8 cellular contexts compared by ENCODE assay signal in genomic region chr16:67720236-67720635, GRCh38. TPM values are rescaled to one million over a fixed set of nuclear protein-coding genes. Genes with fewer than 3 reads are reported as not detected.
DNase-seq lines count a peak whose midpoint lies in the region; ATAC-seq and TF ChIP-seq lines count a peak whose summit lies in the region.

No MANE protein-coding gene starts in this region.

- H3K4me3 ChIP-seq in RWPE2 (ENCODE audit: severe bottlenecking) (no peak overlapping the region), esophagus squamous epithelium (peak overlapping the region in 2 of 4 donors; percentile 87 to 96), prostate gland (no peak overlapping the region)

- no peaks in the 10 kb centered on the region for H3K27me3 ChIP-seq in RWPE2 (ENCODE audit: insufficient read depth, poor library complexity, severe bottlenecking)
- H3K27me3 ChIP-seq in esophagus squamous epithelium: no peaks in the 10 kb centered on the region
- H3K27me3 ChIP-seq in prostate gland (replicated peaks; ENCODE audit: insufficient read depth): no peaks in the 10 kb centered on the region

- peak overlapping the region; percentile 43 for H3K27ac ChIP-seq in RWPE2 (ENCODE audit: poor library complexity, severe bottlenecking)
- peak overlapping the region; percentile 74 to 90 (median 88) for H3K27ac ChIP-seq in esophagus squamous epithelium
- H3K27ac ChIP-seq in prostate gland: peak overlapping the region; percentile 70 to 73

- H3K9ac ChIP-seq in ES-I3 (ENCODE audit: low read depth, low read length): peak overlapping the region; percentile 99; the same call in 1 of the 2 replicates

- intact Hi-C loops in esophagus squamous epithelium (cut with DNase I): no loop called here
- intact Hi-C loops in prostate gland (cut with DNase I): no loop called here

- no peaks in the 10 kb centered on the region; the same call in 1 of the 2 replicates for H3K36me3 ChIP-seq in ES-I3 (ENCODE audit: insufficient read depth, low read length)
- peaks cover 4% of the 10 kb centered on the region; the same call in 1 of the 2 replicates for H3K36me3 ChIP-seq in RWPE2 (ENCODE audit: low read depth)
- peaks cover 4 to 27% (median 8%) of the 10 kb centered on the region in 3 donors for H3K36me3 ChIP-seq in esophagus squamous epithelium
- no peaks in the 10 kb centered on the region for H3K36me3 ChIP-seq in prostate gland

- WGBS in esophagus squamous epithelium, 2 donors: 17 to 23% methylated on average over 1 of the region's 1 CpG
- WGBS in prostate gland: 27% methylated on average over 1 of the region's 1 CpG

- H3K4me1 ChIP-seq in ES-I3 (ENCODE audit: insufficient read depth, low read length) (peaks cover 8% of the 10 kb centered on the region), RWPE2 (ENCODE audit: insufficient read depth, poor library complexity, severe bottlenecking) (peaks cover 5% of the 10 kb centered on the region), esophagus squamous epithelium (peaks cover 8 to 38% (median 15%) of the 10 kb centered on the region in 3 donors), prostate gland (replicated peaks) (no peaks in the 10 kb centered on the region)

- H3K9me3 ChIP-seq in ES-I3 (ENCODE audit: control insufficient read depth, insufficient read depth, low read length) (no peaks in the 10 kb centered on the region), RWPE2 (ENCODE audit: severe bottlenecking) (no peaks in the 10 kb centered on the region), esophagus squamous epithelium (no peaks in the 10 kb centered on the region), prostate gland (no peaks in the 10 kb centered on the region)

- no peak for TF ChIP-seq CTCF in RWPE2 (IDR thresholded peaks at IDR 0.05; ENCODE audit: poor library complexity, severe bottlenecking)
- TF ChIP-seq CTCF in esophagus squamous epithelium (IDR thresholded peaks at IDR 0.05): no peak
- TF ChIP-seq CTCF in prostate gland (IDR thresholded peaks at IDR 0.05): no peak

- DNase-seq in RWPE2 (ENCODE audit: low spot score) (no peak), esophagus squamous epithelium (lab: John Stamatoyannopoulos, UW) (no peak), prostate gland (ENCODE audit: low spot score) (no peak), NCI-H526 treated with DMSO at 0.1 percent for 48 hours (lab: John Stamatoyannopoulos, UW) (no peak), germinal center (ENCODE audit: low spot score) (no peak), NCI-H128 (lab: John Stamatoyannopoulos, UW; ENCODE audit: unreplicated experiment) (no peak)

- TF ChIP-seq POLR2A in esophagus squamous epithelium (IDR thresholded peaks at IDR 0.05) (no peak), prostate gland (IDR thresholded peaks at IDR 0.05) (no peak)

- ATAC-seq in RWPE2 (ENCODE audit: low read depth) (peak; percentile 9; the same call in 2 of the 3 replicates), GM19351 (IDR thresholded peaks at IDR 0.05; ENCODE audit: unreplicated experiment) (no peak)

RNA-seq across cellular contexts. Expression of gene GFOD2, which starts 1.1 kb away (rescaled TPM):
- total RNA-seq in esophagus squamous epithelium (10 to 100 TPM; 26.1 to 63.3 (median 37.3) TPM), prostate gland (10 to 100 TPM; 16.0 to 27.4 TPM)

RNA-seq across cellular contexts. Expression of gene C16orf86, which starts 53.6 kb away (rescaled TPM):
- total RNA-seq in esophagus squamous epithelium (1 to 10 TPM in 3 of 4 donors, not detected in 1; 1.1 to 3.1 (median 2.4) TPM), prostate gland (10 to 100 TPM in 1 of 2 donors, 1 to 10 TPM in 1; 10.0 to 18.3 TPM)

RNA-seq across cellular contexts. Expression of gene ENKD1, which starts 53.7 kb away (rescaled TPM):
- 10 to 100 TPM in 3 of 4 donors, 1 to 10 TPM in 1; 6.1 to 12.9 (median 12.2) TPM for total RNA-seq in esophagus squamous epithelium
- total RNA-seq in prostate gland: 10 to 100 TPM; 20.6 to 29.1 TPM

RNA-seq across cellular contexts. Expression of gene PARD6A, which starts 59.5 kb away (rescaled TPM):
- total RNA-seq in esophagus squamous epithelium (1 to 10 TPM; 1.1 to 2.3 (median 2.1) TPM), prostate gland (10 to 100 TPM in 1 of 2 donors, 1 to 10 TPM in 1; 3.4 to 13.7 TPM)
